Comparison of ENCODE assay signal across 1 cellular context in genomic region chr20:13089950-13090469, GRCh38.
A peak's percentile ranks its signal among the peaks of the same experiment; 100 is the strongest.
TF ChIP-seq lines count a peak whose summit lies in the region.

No MANE protein-coding gene starts in this region.

TF ChIP-seq in HepG2, 621 proteins besides CTCF, POLR2A, EP300 and RAD21 (continued from another document and continues in another):
- peak; percentile 86 for TF ChIP-seq ATF2 (CRISPR knock-in tag; IDR thresholded peaks at IDR 0.05)
- 0 out of 2 replicates have a peak, but pooled peaks have one; percentile 60 for TF ChIP-seq TP53 (CRISPR knock-in tag; conservative IDR thresholded peaks at IDR 0.05)
- TF ChIP-seq MIXL1 (CRISPR knock-in tag; IDR thresholded peaks at IDR 0.05): peak; percentile 99
- TF ChIP-seq BCL3 (CRISPR knock-in tag; IDR thresholded peaks at IDR 0.05): no peak
- peak; percentile 69 for TF ChIP-seq TCF7L2 (IDR thresholded peaks at IDR 0.05; ENCODE audit: low read depth, low read length)
- no peak; the same call in 1 of the 2 replicates for TF ChIP-seq ZNF20 (CRISPR knock-in tag; IDR thresholded peaks at IDR 0.05)
- peak; percentile 71; the same call in 1 of the 2 replicates for TF ChIP-seq DRAP1 (CRISPR knock-in tag; IDR thresholded peaks at IDR 0.05)
- 0 out of 2 replicates have a peak, but pooled peaks have one; percentile 20 for TF ChIP-seq PHF8 (CRISPR knock-in tag; IDR thresholded peaks at IDR 0.05)
- TF ChIP-seq ZNF792 (CRISPR knock-in tag; IDR thresholded peaks at IDR 0.05): peak; percentile 80; the same call in 1 of the 2 replicates
- peak; percentile 77 for TF ChIP-seq THAP11 (CRISPR knock-in tag; IDR thresholded peaks at IDR 0.05)
- 0 out of 2 replicates have a peak, but pooled peaks have one; percentile 15 for TF ChIP-seq KDM1A (CRISPR knock-in tag; IDR thresholded peaks at IDR 0.05)
- 0 out of 2 replicates have a peak, but pooled peaks have one; percentile 38 for TF ChIP-seq ZNF800 (CRISPR knock-in tag; IDR thresholded peaks at IDR 0.05)
- TF ChIP-seq ZNF136 (CRISPR knock-in tag; IDR thresholded peaks at IDR 0.05; ENCODE audit: low read depth): peak; percentile 74; the same call in 1 of the 2 replicates
- TF ChIP-seq LBX2 (CRISPR knock-in tag; IDR thresholded peaks at IDR 0.05; ENCODE audit: borderline replicate concordance): no peak
- TF ChIP-seq POLR2AphosphoS2 (IDR thresholded peaks at IDR 0.05; ENCODE audit: low read depth, low read length): no peak
- 0 out of 4 replicates have a peak, but pooled peaks of 1 of the 2 experiments have one; percentile 36 for TF ChIP-seq ATF4 (CRISPR knock-in tag; IDR thresholded peaks at IDR 0.05)
- TF ChIP-seq NKX3-1 (CRISPR knock-in tag; IDR thresholded peaks at IDR 0.05): peak; percentile 86; the same call in 1 of the 2 replicates
- TF ChIP-seq SOX6 (IDR thresholded peaks at IDR 0.05): no peak
- peak; percentile 93 for TF ChIP-seq SOX6 (CRISPR knock-in tag; IDR thresholded peaks at IDR 0.05)
- no peak for TF ChIP-seq ATF3 (CRISPR knock-in tag; IDR thresholded peaks at IDR 0.05)
- TF ChIP-seq TARDBP (CRISPR knock-in tag; IDR thresholded peaks at IDR 0.05): peak; percentile 86
- TF ChIP-seq RFX1 (IDR thresholded peaks at IDR 0.05): no peak
- no peak for TF ChIP-seq RFX5 (IDR thresholded peaks at IDR 0.05; ENCODE audit: low read depth, low read length)
- peak; percentile 93 for TF ChIP-seq ZGPAT (CRISPR knock-in tag; IDR thresholded peaks at IDR 0.05)
- TF ChIP-seq HNRNPUL1 (IDR thresholded peaks at IDR 0.05; ENCODE audit: low read depth, low read length): peak; percentile 66
- TF ChIP-seq ZKSCAN8 (CRISPR knock-in tag; IDR thresholded peaks at IDR 0.05; ENCODE audit: borderline replicate concordance): peak; percentile 94
- TF ChIP-seq ZBTB20 (CRISPR knock-in tag; IDR thresholded peaks at IDR 0.05; ENCODE audit: borderline replicate concordance, low read depth): peak; percentile 100
- TF ChIP-seq CREBL2 (CRISPR knock-in tag; IDR thresholded peaks at IDR 0.05; ENCODE audit: borderline replicate concordance): no peak
- TF ChIP-seq SRF (IDR thresholded peaks at IDR 0.05; ENCODE audit: low read depth, low read length): peak; percentile 23; the same call in 1 of the 2 replicates
- TF ChIP-seq ZNF558 (CRISPR knock-in tag; IDR thresholded peaks at IDR 0.05; ENCODE audit: borderline replicate concordance): no peak
- TF ChIP-seq KLF6 (CRISPR knock-in tag; IDR thresholded peaks at IDR 0.05): 0 out of 2 replicates have a peak, but pooled peaks have one; percentile 47
- TF ChIP-seq ZNF552 (CRISPR knock-in tag; IDR thresholded peaks at IDR 0.05; ENCODE audit: borderline replicate concordance): no peak
- peak; percentile 70; the same call in 1 of the 2 replicates for TF ChIP-seq ZNF12 (CRISPR knock-in tag; IDR thresholded peaks at IDR 0.05)
- peak; percentile 47 for TF ChIP-seq STAG1 (CRISPR knock-in tag; IDR thresholded peaks at IDR 0.05)
- TF ChIP-seq FOXJ3 (CRISPR knock-in tag; IDR thresholded peaks at IDR 0.05; ENCODE audit: borderline replicate concordance): peak; percentile 99
- TF ChIP-seq ARID5B (CRISPR knock-in tag; IDR thresholded peaks at IDR 0.05): peak; percentile 99
- TF ChIP-seq ZIK1 (CRISPR knock-in tag; IDR thresholded peaks at IDR 0.05; ENCODE audit: borderline replicate concordance, low read depth): no peak
- no peak for TF ChIP-seq CREB1 (IDR thresholded peaks at IDR 0.05)
- TF ChIP-seq CREB1 (CRISPR knock-in tag; IDR thresholded peaks at IDR 0.05): peak; percentile 71
- peak; percentile 61 for TF ChIP-seq MAX (IDR thresholded peaks at IDR 0.05)
- TF ChIP-seq ZNF564 (CRISPR knock-in tag; IDR thresholded peaks at IDR 0.05): peak; percentile 88; the same call in 1 of the 2 replicates
- TF ChIP-seq TOE1 (CRISPR knock-in tag; IDR thresholded peaks at IDR 0.05): peak; percentile 87; the same call in 1 of the 2 replicates
- 0 out of 3 replicates have a peak, but pooled peaks have one; percentile 35 for TF ChIP-seq MXI1 (IDR thresholded peaks at IDR 0.05; ENCODE audit: borderline replicate concordance, low read depth, low read length)
- peak; percentile 52; the same call in 1 of the 2 replicates for TF ChIP-seq FOSL2 (CRISPR knock-in tag; IDR thresholded peaks at IDR 0.05)
- peak; percentile 86 for TF ChIP-seq MLX (CRISPR knock-in tag; IDR thresholded peaks at IDR 0.05)
- TF ChIP-seq MIER3 (CRISPR knock-in tag; IDR thresholded peaks at IDR 0.05; ENCODE audit: borderline replicate concordance): peak; percentile 94
- TF ChIP-seq ZNF101 (CRISPR knock-in tag; IDR thresholded peaks at IDR 0.05; ENCODE audit: borderline replicate concordance, low read depth): 0 out of 2 replicates have a peak, but pooled peaks have one; percentile 51
- TF ChIP-seq PCBP1 (IDR thresholded peaks at IDR 0.05; ENCODE audit: borderline replicate concordance, low read depth, low read length): no peak
- TF ChIP-seq NFIC (IDR thresholded peaks at IDR 0.05; ENCODE audit: low read length): peak; percentile 98
- TF ChIP-seq GATA4 (IDR thresholded peaks at IDR 0.05; ENCODE audit: borderline replicate concordance, low read depth): peak; percentile 99
- TF ChIP-seq CHD4 (IDR thresholded peaks at IDR 0.05; ENCODE audit: borderline replicate concordance, low read length): peak; percentile 99
- peak; percentile 66; the same call in 1 of the 2 replicates for TF ChIP-seq TBX2 (CRISPR knock-in tag; IDR thresholded peaks at IDR 0.05; ENCODE audit: borderline replicate concordance)
- TF ChIP-seq NRL (CRISPR knock-in tag; IDR thresholded peaks at IDR 0.05; ENCODE audit: borderline replicate concordance): no peak
- TF ChIP-seq ARID3A (IDR thresholded peaks at IDR 0.05; ENCODE audit: low read depth, low read length): peak; percentile 92
- peak; percentile 98 for TF ChIP-seq KDM6A (CRISPR knock-in tag; IDR thresholded peaks at IDR 0.05; ENCODE audit: low read depth)
